Comparison of ENCODE assay signal across 9 cellular contexts in the genomic region with DNA sequence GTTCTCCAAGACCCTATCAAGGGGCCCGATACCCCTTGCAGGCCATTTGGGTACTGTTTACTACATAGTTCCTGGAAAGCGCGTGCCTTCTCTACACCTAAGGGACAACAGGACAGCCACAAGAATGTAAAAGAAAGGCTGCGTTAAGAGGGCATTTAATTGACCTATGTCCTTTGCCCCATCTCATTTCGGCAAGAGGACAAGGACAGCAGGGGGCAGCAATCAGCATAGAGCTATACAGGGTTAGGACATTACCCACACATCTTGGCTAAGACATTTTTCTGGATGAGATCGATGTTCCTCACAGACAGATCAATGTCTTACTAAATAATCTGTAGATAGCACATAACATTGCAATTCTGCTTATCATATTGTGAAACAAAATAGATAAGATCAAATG. TPM values are rescaled to one million over a fixed set of nuclear protein-coding genes. Genes with fewer than 3 reads are reported as not detected.
A peak's percentile ranks its signal among the peaks of the same experiment; 100 is the strongest.
DNase-seq lines count a peak whose midpoint lies in the region; ATAC-seq, FAIRE-seq and TF ChIP-seq lines count a peak whose summit lies in the region.
"Had no signal": no experiment of that assay in that cellular context is flagged by ENCODE, and none has a peak within 500 bp of the region (broad histone marks: within the 10 kb centered on the region; RNA-seq: fewer than 3 reads in every experiment).

No MANE protein-coding gene starts in this region.

- no peaks in the 10 kb centered on the region for H3K27me3 ChIP-seq in CD8-positive, alpha-beta memory T cell (ENCODE audit: insufficient read depth, low read length, poor library complexity, severe bottlenecking)
- H3K27me3 ChIP-seq in pancreas, result no peaks in the 10 kb centered on the region

- peak; percentile 56 for TF ChIP-seq CTCF in HFF-Myc (IDR thresholded peaks at IDR 0.05; ENCODE audit: low read depth, low read length, missing control alignments)
- peak; percentile 62 for TF ChIP-seq CTCF in chondrocyte (IDR thresholded peaks at IDR 0.05)
- TF ChIP-seq CTCF in pancreas (IDR thresholded peaks at IDR 0.05), result peak in 3 of 4 donors; percentile 24 to 40 (median 24)

- ATAC-seq in pancreas (peak; percentile 55 to 81 (median 75)), T-helper 17 cell (no peak)

- CTCF ChIA-PET in CD8-positive, alpha-beta memory T cell (lab: Charles Lee), result no interaction called here

- no peaks in the 10 kb centered on the region for H3K9me3 ChIP-seq in CD8-positive, alpha-beta memory T cell (ENCODE audit: low read length)
- no peaks in the 10 kb centered on the region for H3K9me3 ChIP-seq in pancreas
- H3K9me3 ChIP-seq in T-helper 17 cell (ENCODE audit: control insufficient read depth, low read length, poor library complexity, severe bottlenecking), result no peaks in the 10 kb centered on the region

- peak in 4 of 5 donors; percentile 4 to 52 (median 15) for DNase-seq in CD8-positive, alpha-beta memory T cell
- DNase-seq in HFF-Myc (ENCODE audit: extremely low read depth, low read depth) (no peak), T-helper 1 cell (peak in 4 of 5 donors; percentile 9 to 26 (median 22)), chondrocyte (ENCODE audit: low spot score) (no peak), pancreas (peak in 5 of 6 donors; percentile 29 to 65 (median 48)), T-helper 17 cell (no peak), inferior parietal cortex (ENCODE audit: extremely low spot score) (no peak), H54 (ENCODE audit: insufficient read length, low spot score) (no peak)

- H3K4me1 ChIP-seq in CD8-positive, alpha-beta memory T cell (ENCODE audit: insufficient read depth, low read length), result no peaks in the 10 kb centered on the region
- H3K4me1 ChIP-seq in pancreas, result no peaks in the 10 kb centered on the region

- WGBS in pancreas, 2 donors, result 34 to 39% methylated on average over 6 of the region's 6 CpGs

- H3K27ac Mint-ChIP-seq in CD8-positive, alpha-beta memory T cell, result no peak overlapping the region
- no peak overlapping the region for H3K27ac Mint-ChIP-seq in chondrocyte (ENCODE audit: unreplicated experiment)
- H3K27ac Mint-ChIP-seq in T-helper 17 cell, result no peak overlapping the region

- H3K27me3 Mint-ChIP-seq in CD8-positive, alpha-beta memory T cell, result peaks cover 2 to 34% of the 10 kb centered on the region in 2 donors
- H3K27me3 Mint-ChIP-seq in chondrocyte (ENCODE audit: low read depth), result peaks cover 20% of the 10 kb centered on the region
- peaks cover 25% of the 10 kb centered on the region for H3K27me3 Mint-ChIP-seq in T-helper 17 cell

- H3K4me1 Mint-ChIP-seq in CD8-positive, alpha-beta memory T cell, result peaks cover 0 to 2% (median 0%) of the 10 kb centered on the region in 3 donors
- no peaks in the 10 kb centered on the region for H3K4me1 Mint-ChIP-seq in chondrocyte (ENCODE audit: low read depth)
- H3K4me1 Mint-ChIP-seq in T-helper 17 cell, result peaks cover 4% of the 10 kb centered on the region

- FAIRE-seq in pancreas (lab: Jason Lieb, UNC) (no peak), H54 (lab: Jason Lieb, UNC) (no peak)

- H3K36me3 Mint-ChIP-seq in CD8-positive, alpha-beta memory T cell, result no peaks in the 10 kb centered on the region
- H3K36me3 Mint-ChIP-seq in chondrocyte (ENCODE audit: low read depth) (no peaks in the 10 kb centered on the region), T-helper 17 cell (ENCODE audit: low read depth) (peaks cover 4% of the 10 kb centered on the region)

- H3K4me3 ChIP-seq in CD8-positive, alpha-beta memory T cell (ENCODE audit: low read length), result no peak overlapping the region
- no peak overlapping the region for H3K4me3 ChIP-seq in HFF-Myc (replicated peaks; ENCODE audit: low read depth, low read length)
- no peak overlapping the region for H3K4me3 ChIP-seq in pancreas
- H3K4me3 ChIP-seq: lung had no signal

- no peaks in the 10 kb centered on the region for H3K9me3 Mint-ChIP-seq in CD8-positive, alpha-beta memory T cell
- no peaks in the 10 kb centered on the region for H3K9me3 Mint-ChIP-seq in chondrocyte (ENCODE audit: low read depth)

- no peak overlapping the region for H3K4me3 Mint-ChIP-seq in CD8-positive, alpha-beta memory T cell
- H3K4me3 Mint-ChIP-seq in chondrocyte (ENCODE audit: unreplicated experiment) (no peak overlapping the region), T-helper 17 cell (no peak overlapping the region)

- no peak overlapping the region for H3K27ac ChIP-seq in CD8-positive, alpha-beta memory T cell (ENCODE audit: low read depth, low read length)
- no peak overlapping the region for H3K27ac ChIP-seq in pancreas

- intact Hi-C loops in pancreas (cut with DNase I), result no loop called here

- POLR2A ChIA-PET in CD8-positive, alpha-beta memory T cell (lab: Charles Lee), result no interaction called here

- TF ChIP-seq POLR2A in H54 (IDR thresholded peaks at IDR 0.05; ENCODE audit: low read depth, low read length), result no peak

- no peaks in the 10 kb centered on the region for H3K36me3 ChIP-seq in CD8-positive, alpha-beta memory T cell (ENCODE audit: insufficient read depth, low read length)
- H3K36me3 ChIP-seq in pancreas, result no peaks in the 10 kb centered on the region

RNA-seq across cellular contexts. Expression of a gene that starts 41.2 kb away (rescaled TPM):
- total RNA-seq in CD8-positive, alpha-beta memory T cell, result under 1 TPM in 1 of 2 experiments, not detected in 1; 0.07 TPM
- not detected for polyA plus RNA-seq in CD8-positive, alpha-beta memory T cell
- not detected in 3 replicates for total RNA-seq in chondrocyte
- 1 to 10 TPM; 2.6 to 4.0 (median 3.3) TPM for total RNA-seq in pancreas
- polyA plus RNA-seq in pancreas, result 1 to 10 TPM; 2.3 to 3.9 TPM
- total RNA-seq in T-helper 17 cell, result under 1 TPM; 0.22 to 0.70 TPM

Comparison
In these comparisons a context has a peak if more than half of its experiments do, and no peak if none do; other contexts are left out.
1. DNase-seq: peak in CD8-positive, alpha-beta memory T cell (4 of 5), T-helper 1 cell (4 of 5) and pancreas (5 of 6); none in HFF-Myc (single experiment), chondrocyte (single experiment), T-helper 17 cell (0 of 3), inferior parietal cortex (single experiment) and H54 (single experiment).
2. Peak in every context shown above with its lines, with median percentiles within 50 percentile points of each other: CTCF ChIP-seq.